25 cellular contexts compared by ENCODE assay signal in the genomic region with DNA sequence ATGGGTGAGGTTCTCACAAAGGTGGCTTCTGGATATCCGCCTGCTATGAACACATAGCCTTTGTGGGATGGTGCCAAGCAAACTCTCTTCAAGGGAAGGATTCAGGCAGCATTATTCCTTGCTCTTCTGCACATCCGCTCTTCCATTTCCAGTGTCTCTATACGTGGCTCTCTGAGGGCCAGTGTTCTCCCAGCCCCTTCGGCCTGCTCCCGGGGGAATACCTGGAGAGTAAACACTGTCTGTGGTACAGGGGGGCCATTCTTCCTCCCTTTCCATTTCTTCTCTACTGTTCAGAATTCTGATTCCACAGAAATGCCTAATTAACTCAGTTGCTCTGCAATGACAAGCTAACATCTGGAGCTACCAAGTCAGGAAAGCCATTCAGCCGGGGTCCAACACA.
"Had no signal": no experiment of that assay in that cellular context is flagged by ENCODE, and none has a peak within 500 bp of the region (broad histone marks: within the 10 kb centered on the region; RNA-seq: fewer than 3 reads in every experiment).

No MANE protein-coding gene starts in this region.

- H3K9me3 ChIP-seq: gastrocnemius medialis had no signal

- H3K27ac ChIP-seq: brain microvascular endothelial cell, epithelial cell of prostate, foreskin keratinocyte, gastrocnemius medialis had no signal

- DNase-seq: activated CD4-positive, alpha-beta memory T cell treated with anti-CD3 and anti-CD28 coated beads, Interleukin-2, amount 10 ng/mL, durations not matched to agents 7 days and 5 days; activated CD4-positive, alpha-beta T cell treated with anti-CD3 and anti-CD28 coated beads for 1 hour; activated CD4-positive, alpha-beta T cell treated with anti-CD3 and anti-CD28 coated beads for 4 hours; activated CD4-positive, alpha-beta T cell treated with anti-CD3 and anti-CD28 coated beads, Interleukin-2, amount 10 ng/mL, durations not matched to agents 7 days and 5 days; activated CD4-positive, alpha-beta T cell treated with anti-CD3 and anti-CD28 coated beads, Interleukin-2, amount 50 U/mL, for 4 hours; activated CD4-positive, CD25-positive, alpha-beta regulatory T cell; activated CD8-positive, alpha-beta memory T cell treated with anti-CD3 and anti-CD28 coated beads, Interleukin-2, amount 50 U/mL, for 48 hours; activated gamma-delta T cell; activated naive CD4-positive, alpha-beta T cell treated with anti-CD3 and anti-CD28 coated beads, Interleukin-2, amount 50 U/mL, for 16 hours; activated naive CD4-positive, alpha-beta T cell treated with Interleukin-2 at 50 U/mL for 16 hours; activated T-cell treated with anti-CD3 and anti-CD28 coated beads for 4 hours; activated T-cell treated with anti-CD3 and anti-CD28 coated beads, Interleukin-2, amount 50 U/mL, for 24 hours; activated T-cell treated with anti-CD3 and anti-CD28 coated beads, Interleukin-2, amount 50 U/mL, for 72 hours; amniotic stem cell; anterior cingulate cortex; brain microvascular endothelial cell; caudate nucleus; cortex of kidney; dermis blood vessel endothelial cell; effector CD4-positive, alpha-beta T cell; foreskin keratinocyte; gastrocnemius medialis; glutamatergic neuron; T-helper 2 cell had no signal

- H3K4me1 ChIP-seq: foreskin keratinocyte had no signal

- H3K27me3 ChIP-seq: brain microvascular endothelial cell, foreskin keratinocyte had no signal

- H3K36me3 ChIP-seq: brain microvascular endothelial cell, gastrocnemius medialis had no signal

- H3K4me3 ChIP-seq: gastrocnemius medialis had no signal

- ATAC-seq: activated T-cell treated with anti-CD3 and anti-CD28 coated beads, Interleukin-2, amount 50 U/mL, for 72 hours; foreskin keratinocyte; gastrocnemius medialis had no signal
